In genomic region chr12:42469355-42470006, GRCh38 we compare ENCODE assay signal across 9 cellular contexts.
DNase-seq lines count a peak whose midpoint lies in the region; ATAC-seq and TF ChIP-seq lines count a peak whose summit lies in the region.
"Had no signal": no experiment of that assay in that cellular context is flagged by ENCODE, and none has a peak within 500 bp of the region (broad histone marks: within the 10 kb centered on the region; RNA-seq: fewer than 3 reads in every experiment).

No MANE protein-coding gene starts in this region.

- H3K27ac ChIP-seq in BLaER1 treated with 17β-estradiol and CSF1 and Interleukin-3, amounts not matched to agents 10 nM and 100 nM: peak overlapping the region in 5 of 11 experiments; percentile 8 to 44 (median 14); a peak in 5 of 22 replicates
- peak overlapping the region in 2 of 4 donors; percentile 0 to 74 for H3K27ac ChIP-seq in Peyer's patch
- H3K27ac ChIP-seq: neutrophil had no signal

- peaks cover 3% of the 10 kb centered on the region for H3K27me3 Mint-ChIP-seq in nephron progenitor cell (ENCODE audit: low read depth, poor library complexity)

- no peak overlapping the region for H3K4me3 Mint-ChIP-seq in nephron progenitor cell

- H3K9me3 ChIP-seq in BLaER1 treated with 17β-estradiol and CSF1 and Interleukin-3, amounts not matched to agents 10 nM and 100 nM (replicated peaks in 1 of 11): peaks cover 0 to 11% (median 4%) of the 10 kb centered on the region in 11 experiments; a peak in 7 of 22 replicates
- no peaks in the 10 kb centered on the region for H3K9me3 ChIP-seq in Peyer's patch
- H3K9me3 ChIP-seq: neutrophil had no signal

- peak overlapping the region; percentile 77 to 98 (median 95) for H3K4me2 ChIP-seq in BLaER1 treated with 17β-estradiol and CSF1 and Interleukin-3, amounts not matched to agents 10 nM and 100 nM

- H3K27me3 ChIP-seq in BLaER1 treated with 17β-estradiol and CSF1 and Interleukin-3, amounts not matched to agents 10 nM and 100 nM: no peaks in the 10 kb centered on the region
- no peaks in the 10 kb centered on the region for H3K27me3 ChIP-seq in Peyer's patch

- peak overlapping the region; percentile 37 to 66 (median 50) for H3K4me3 ChIP-seq in BLaER1 treated with 17β-estradiol and CSF1 and Interleukin-3, amounts not matched to agents 10 nM and 100 nM
- no peak overlapping the region for H3K4me3 ChIP-seq in Peyer's patch

- peaks cover 0 to 19% (median 13%) of the 10 kb centered on the region in 11 experiments; a peak in 14 of 22 replicates for H3K36me3 ChIP-seq in BLaER1 treated with 17β-estradiol and CSF1 and Interleukin-3, amounts not matched to agents 10 nM and 100 nM
- no peaks in the 10 kb centered on the region for H3K36me3 ChIP-seq in Peyer's patch
- H3K36me3 ChIP-seq: neutrophil had no signal

- H3K27ac Mint-ChIP-seq in nephron progenitor cell: peak overlapping the region; percentile 90

- H4K20me1 ChIP-seq in BLaER1 treated with 17β-estradiol and CSF1 and Interleukin-3, amounts not matched to agents 10 nM and 100 nM: no peaks in the 10 kb centered on the region

- peaks cover 65% of the 10 kb centered on the region for H3K36me3 Mint-ChIP-seq in nephron progenitor cell (ENCODE audit: low read depth)

- peaks cover 26 to 60% (median 41%) of the 10 kb centered on the region in 10 experiments for H3K4me1 ChIP-seq in BLaER1 treated with 17β-estradiol and CSF1 and Interleukin-3, amounts not matched to agents 10 nM and 100 nM
- peaks cover 0 to 7% (median 0%) of the 10 kb centered on the region in 4 donors for H3K4me1 ChIP-seq in Peyer's patch

- TF ChIP-seq POLR2A in Peyer's patch (IDR thresholded peaks at IDR 0.05): no peak

- H3K4me1 Mint-ChIP-seq in nephron progenitor cell: peaks cover 64% of the 10 kb centered on the region

- H3K9ac ChIP-seq in BLaER1 treated with 17β-estradiol and CSF1 and Interleukin-3, amounts not matched to agents 10 nM and 100 nM: peak overlapping the region in 5 of 11 experiments; percentile 36 to 47 (median 40); a peak in 6 of 22 replicates

- H3K9me3 Mint-ChIP-seq in nephron progenitor cell: no peaks in the 10 kb centered on the region

- DNase-seq in Peyer's patch: peak in 2 of 3 donors; percentile 58
- DNase-seq in nephron progenitor cell: no peak
- DNase-seq in iPS-NIHi7 (ENCODE audit: extremely low spot score): no peak
- no peak for DNase-seq in NCI-H1436 treated with DMSO at 0.1 percent for 48 hours (lab: John Stamatoyannopoulos, UW)
- no peak for DNase-seq in stimulated activated CD4-positive, alpha-beta T cell treated with anti-CD3 and anti-CD28 coated beads, Interleukin-12 subunit alpha, Interleukin-12 subunit beta, amount 100 ng/mL, for 4 hours

- no peak for TF ChIP-seq CTCF in Peyer's patch (IDR thresholded peaks at IDR 0.05)
- TF ChIP-seq CTCF in nephron progenitor cell (IDR thresholded peaks at IDR 0.05): no peak

- ATAC-seq in GM18868 (IDR thresholded peaks at IDR 0.05; ENCODE audit: unreplicated experiment) (peak; percentile 95), HG02973 (IDR thresholded peaks at IDR 0.05; ENCODE audit: unreplicated experiment) (peak; percentile 98)

Comparison
In these comparisons a context has a peak if more than half of its experiments do, and no peak if none do; other contexts are left out.
1. H3K4me3 ChIP-seq: peak in BLaER1 treated with 17β-estradiol and CSF1 and Interleukin-3, amounts not matched to agents 10 nM and 100 nM (10 of 10); none in Peyer's patch (0 of 4).
2. DNase-seq: peak in Peyer's patch (2 of 3); none in nephron progenitor cell (single experiment), iPS-NIHi7 (single experiment), NCI-H1436 treated with DMSO at 0.1 percent for 48 hours (single experiment) and stimulated activated CD4-positive, alpha-beta T cell treated with anti-CD3 and anti-CD28 coated beads, Interleukin-12 subunit alpha, Interleukin-12 subunit beta, amount 100 ng/mL, for 4 hours (single experiment).